Comparison of ENCODE assay signal across 13 cellular contexts in genomic region chr3:184085389-184085852, GRCh38. TPM values are rescaled to one million over a fixed set of nuclear protein-coding genes. Genes with fewer than 3 reads are reported as not detected.
DNase-seq lines count a peak whose midpoint lies in the region; ATAC-seq and TF ChIP-seq lines count a peak whose summit lies in the region.
"Had no signal": no experiment of that assay in that cellular context is flagged by ENCODE, and none has a peak within 500 bp of the region (broad histone marks: within the 10 kb centered on the region; RNA-seq: fewer than 3 reads in every experiment).

No MANE protein-coding gene starts in this region.

- ATAC-seq in foreskin keratinocyte (peak; percentile 77), HG03045 (IDR thresholded peaks at IDR 0.05; ENCODE audit: unreplicated experiment) (no peak), body of pancreas (no peak)

- H3K9me3 ChIP-seq in SK-N-MC (ENCODE audit: low read depth, low read length) (no peaks in the 10 kb centered on the region), body of pancreas (no peaks in the 10 kb centered on the region)
- H3K9me3 ChIP-seq: prostate gland had no signal

- no peaks in the 10 kb centered on the region for H3K36me3 ChIP-seq in SK-N-MC (ENCODE audit: insufficient read depth, low read length)
- no peaks in the 10 kb centered on the region for H3K36me3 ChIP-seq in body of pancreas (replicated peaks in 1 of 2; ENCODE audit: insufficient read depth in 1 of 2, low read depth in 2 of 2)
- H3K36me3 ChIP-seq: esophagus squamous epithelium, prostate gland had no signal

- WGBS in body of pancreas, 2 donors: 50 to 62% methylated on average over 3 of the region's 3 CpGs

- no peak overlapping the region for H3K9ac ChIP-seq in SK-N-MC (ENCODE audit: insufficient read length)

- H3K27ac ChIP-seq in SK-N-MC (no peak overlapping the region), foreskin keratinocyte (peak overlapping the region; percentile 44), body of pancreas (no peak overlapping the region)
- H3K27ac ChIP-seq: esophagus squamous epithelium, prostate gland had no signal

- no peaks in the 10 kb centered on the region for H3K27me3 ChIP-seq in foreskin keratinocyte
- H3K27me3 ChIP-seq in body of pancreas: no peaks in the 10 kb centered on the region
- H3K27me3 ChIP-seq: esophagus squamous epithelium had no signal

- DNase-seq in Caki2 (ENCODE audit: low read depth): peak; percentile 16
- DNase-seq in HS-5 (ENCODE audit: low read depth): peak; percentile 3
- DNase-seq in SK-N-MC (ENCODE audit: low read depth, low spot score): peak; percentile 53
- DNase-seq in foreskin keratinocyte: peak; percentile 84 to 93
- no peak for DNase-seq in effector CD8-positive, alpha-beta T cell (lab: John Stamatoyannopoulos, UW)
- no peak for DNase-seq in hepatic stellate cell (ENCODE audit: low spot score)
- no peak for DNase-seq in body of pancreas
- DNase-seq: activated CD8-positive, alpha-beta memory T cell treated with anti-CD3 and anti-CD28 coated beads, Interleukin-2, amount 50 U/mL, for 48 hours; esophagus squamous epithelium had no signal

- TF ChIP-seq CTCF in foreskin keratinocyte (conservative IDR thresholded peaks at IDR 0.05) (no peak), body of pancreas (IDR thresholded peaks at IDR 0.05) (no peak)

- H3K4me1 ChIP-seq in foreskin keratinocyte (peaks cover 3% of the 10 kb centered on the region), body of pancreas (no peaks in the 10 kb centered on the region)
- H3K4me1 ChIP-seq: prostate gland had no signal

- in situ Hi-C loops in Caki2 (cut with HindIII; ENCODE audit: low pct_unique_long_range_greater_than_20kb, low sequenced_read_pairs): no loop called here

- intact Hi-C loops in body of pancreas (cut with DNase I): no loop called here

- no peak overlapping the region for H3K4me3 ChIP-seq in SK-N-MC
- H3K4me3 ChIP-seq in body of pancreas: no peak overlapping the region
- H3K4me3 ChIP-seq: esophagus squamous epithelium, prostate gland had no signal

- TF ChIP-seq POLR2A in body of pancreas (IDR thresholded peaks at IDR 0.05): no peak

RNA-seq across cellular contexts. Expression of gene HTR3E, which starts 11.4 kb away (rescaled TPM):
- not detected in 2 replicates for total RNA-seq in Caki2 (2014; rRNA removed; shearing (Covaris generic); ENCODE audit: low replicate concordance)
- total RNA-seq in foreskin keratinocyte (not detected in 2 replicates), body of pancreas (not detected)
- polyA plus RNA-seq in foreskin keratinocyte: not detected in 2 replicates
- total RNA-seq: esophagus squamous epithelium, liver, prostate gland, urinary bladder had no signal
- polyA plus RNA-seq: liver, urinary bladder had no signal

RNA-seq across cellular contexts. Expression of gene HTR3C, which starts 32.6 kb away (rescaled TPM):
- not detected in 2 replicates for total RNA-seq in Caki2 (2014; rRNA removed; shearing (Covaris generic); ENCODE audit: low replicate concordance)
- not detected in 2 replicates for total RNA-seq in foreskin keratinocyte
- not detected in 2 replicates for polyA plus RNA-seq in foreskin keratinocyte
- total RNA-seq in body of pancreas: not detected
- total RNA-seq: esophagus squamous epithelium, liver, urinary bladder had no signal
- polyA plus RNA-seq: liver had no signal

RNA-seq across cellular contexts. Expression of gene EIF2B5, which starts 49.7 kb away (rescaled TPM):
- 43.1 and 50.5 TPM in 2 replicates for total RNA-seq in Caki2 (2014; rRNA removed; shearing (Covaris generic); ENCODE audit: low replicate concordance)
- total RNA-seq in foreskin keratinocyte (42.3 and 45.1 TPM in 2 replicates), body of pancreas (10 to 100 TPM in 1 of 2 donors, 1 to 10 TPM in 1; 9.9 to 21.8 TPM)
- 34.0 and 37.7 TPM in 2 replicates for polyA plus RNA-seq in foreskin keratinocyte

RNA-seq across cellular contexts. Expression of gene HTR3D, which starts 53.9 kb away (rescaled TPM):
- not detected in 2 replicates for total RNA-seq in Caki2 (2014; rRNA removed; shearing (Covaris generic); ENCODE audit: low replicate concordance)
- total RNA-seq in foreskin keratinocyte (not detected in 2 replicates), body of pancreas (not detected)
- polyA plus RNA-seq in foreskin keratinocyte: not detected in 2 replicates
- total RNA-seq: esophagus squamous epithelium, liver, prostate gland, urinary bladder had no signal
- polyA plus RNA-seq: liver, urinary bladder had no signal

Comparison
In these comparisons a context has a peak if more than half of its experiments do, and no peak if none do; other contexts are left out.
1. DNase-seq: peak in Caki2 (single experiment), HS-5 (single experiment), SK-N-MC (single experiment) and foreskin keratinocyte (2 of 2); none in effector CD8-positive, alpha-beta T cell (single experiment), hepatic stellate cell (single experiment) and body of pancreas (0 of 4).